Comparison of ENCODE assay signal across 8 cellular contexts in genomic region chr10:104406715-104407517, GRCh38. TPM values are rescaled to one million over a fixed set of nuclear protein-coding genes. Genes with fewer than 3 reads are reported as not detected.
A peak's percentile ranks its signal among the peaks of the same experiment; 100 is the strongest.
DNase-seq lines count a peak whose midpoint lies in the region; ATAC-seq, FAIRE-seq and TF ChIP-seq lines count a peak whose summit lies in the region.

No MANE protein-coding gene starts in this region.

- no peak overlapping the region for H3K4me3 ChIP-seq in right atrium auricular region
- no peak overlapping the region for H3K4me3 ChIP-seq in vagina
- no peak overlapping the region for H3K4me3 ChIP-seq in effector memory CD4-positive, alpha-beta T cell (ENCODE audit: insufficient read depth, low read depth, low read length, poor library complexity, severe bottlenecking)

- ATAC-seq in esophagus mucosa = no peak

- no peaks in the 10 kb centered on the region for H3K27me3 ChIP-seq in right atrium auricular region
- H3K27me3 ChIP-seq in vagina = no peaks in the 10 kb centered on the region
- H3K27me3 ChIP-seq in effector memory CD4-positive, alpha-beta T cell (replicated peaks; ENCODE audit: control insufficient read depth, insufficient read depth, low read length, poor library complexity, severe bottlenecking) = no peaks in the 10 kb centered on the region

- H3K9me3 ChIP-seq in right atrium auricular region = no peaks in the 10 kb centered on the region
- no peaks in the 10 kb centered on the region for H3K9me3 ChIP-seq in vagina
- H3K9me3 ChIP-seq in effector memory CD4-positive, alpha-beta T cell (ENCODE audit: control insufficient read depth, low read length) = no peaks in the 10 kb centered on the region

- H3K36me3 ChIP-seq in right atrium auricular region = no peaks in the 10 kb centered on the region
- H3K36me3 ChIP-seq in vagina = no peaks in the 10 kb centered on the region
- H3K36me3 ChIP-seq in effector memory CD4-positive, alpha-beta T cell (ENCODE audit: control insufficient read depth, insufficient read depth, low read length) = no peaks in the 10 kb centered on the region

- intact Hi-C loops in vagina (cut with DNase I) = no loop called here

- peak; percentile 92 for FAIRE-seq in H54 (lab: Jason Lieb, UNC)

- TF ChIP-seq POLR2A in H54 (IDR thresholded peaks at IDR 0.05; ENCODE audit: low read depth, low read length) (no peak), vagina (IDR thresholded peaks at IDR 0.05) (no peak)

- DNase-seq in CD1c-positive myeloid dendritic cell (ENCODE audit: extremely low spot score) = peak; percentile 43
- peak; percentile 6 for DNase-seq in H54 (ENCODE audit: insufficient read length, low spot score)
- peak; percentile 48 for DNase-seq in RWPE1 (ENCODE audit: low spot score)
- DNase-seq in right atrium auricular region (ENCODE audit: low spot score) = no peak
- DNase-seq in vagina (ENCODE audit: extremely low spot score in 2 of 2) = no peak
- DNase-seq in effector memory CD4-positive, alpha-beta T cell = no peak
- DNase-seq in activated naive CD4-positive, alpha-beta T cell (lab: John Stamatoyannopoulos, UW) = no peak

- no peak overlapping the region for H3K27ac ChIP-seq in RWPE1
- H3K27ac ChIP-seq in right atrium auricular region = no peak overlapping the region
- no peak overlapping the region for H3K27ac ChIP-seq in vagina
- no peak overlapping the region for H3K27ac ChIP-seq in effector memory CD4-positive, alpha-beta T cell (ENCODE audit: insufficient read depth, low read length, poor library complexity, severe bottlenecking)

- POLR2A ChIA-PET in RWPE1 (lab: Yijun Ruan, JAX; ENCODE audit: low non-redundant PET) = no interaction called here

- TF ChIP-seq CTCF in RWPE1 (conservative IDR thresholded peaks at IDR 0.05; ENCODE audit: low read depth) = peak; percentile 72
- TF ChIP-seq CTCF in right atrium auricular region (IDR thresholded peaks at IDR 0.05) = peak; percentile 26 to 65
- TF ChIP-seq CTCF in vagina (IDR thresholded peaks at IDR 0.05) = peak in 2 of 3 experiments; percentile 40 to 52

- CTCF ChIA-PET in RWPE1 (lab: Yijun Ruan, JAX) = interaction anchor here (0.5 to 3.7 kb wide), 26 partner anchors 8 to 1862 kb away, joined by 3 to 38 read pairs (median 5); partner anchors contain the start of gene SORCS3

- H3K4me1 ChIP-seq in right atrium auricular region (no peaks in the 10 kb centered on the region), vagina (no peaks in the 10 kb centered on the region)
- H3K4me1 ChIP-seq in effector memory CD4-positive, alpha-beta T cell (ENCODE audit: control insufficient read depth, insufficient read depth, low read length, poor library complexity, severe bottlenecking) = no peaks in the 10 kb centered on the region

RNA-seq across cellular contexts. Expression of gene CFAP58, which starts 53.3 kb away (rescaled TPM):
- total RNA-seq in right atrium auricular region (1 to 10 TPM; 3.5 to 4.8 TPM), vagina (0.49 TPM), esophagus mucosa (0.12 TPM)

Comparison
In these comparisons a context has a peak if more than half of its experiments do, and no peak if none do; other contexts are left out.
1. DNase-seq: peak in CD1c-positive myeloid dendritic cell (single experiment), H54 (single experiment) and RWPE1 (single experiment); none in right atrium auricular region (single experiment), vagina (0 of 2), effector memory CD4-positive, alpha-beta T cell (0 of 3) and activated naive CD4-positive, alpha-beta T cell (0 of 4).
2. Peak in every context shown above with its lines, with median percentiles within 50 percentile points of each other: CTCF ChIP-seq.